In the genomic region with DNA sequence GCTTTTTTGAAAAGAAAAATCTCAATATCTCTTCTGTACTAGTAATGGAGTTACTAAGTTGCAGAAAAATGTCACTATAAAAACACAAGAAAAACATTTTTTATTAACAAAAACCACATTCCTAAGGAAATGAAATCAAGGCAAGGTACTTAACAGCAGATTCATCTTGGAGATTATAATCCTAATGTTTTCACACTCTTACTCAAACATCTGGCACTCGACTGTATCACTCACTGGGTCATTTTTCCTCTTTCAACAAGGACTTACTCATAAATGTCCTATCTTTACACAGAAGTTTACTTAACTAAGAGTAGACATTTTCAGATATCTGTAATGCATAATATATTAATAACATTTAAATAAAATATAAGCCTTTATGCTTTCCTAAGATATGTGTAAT, we compare ENCODE assay signal across 22 cellular contexts.
"Had no signal": no experiment of that assay in that cellular context is flagged by ENCODE, and none has a peak within 500 bp of the region (broad histone marks: within the 10 kb centered on the region; RNA-seq: fewer than 3 reads in every experiment).

No MANE protein-coding gene starts in this region.

- H3K4me1 ChIP-seq: breast epithelium, colonic mucosa, foreskin keratinocyte had no signal

- H3K27ac ChIP-seq: breast epithelium, colonic mucosa, epithelial cell of prostate, foreskin keratinocyte, ovary, psoas muscle, right atrium auricular region, thoracic aorta, upper lobe of left lung, WERI-Rb-1 had no signal

- FAIRE-seq: TTC549 had no signal

- H3K36me3 ChIP-seq: breast epithelium, colonic mucosa, ovary, right atrium auricular region, thoracic aorta, upper lobe of left lung, WERI-Rb-1 had no signal

- H3K9me3 ChIP-seq: breast epithelium, colonic mucosa, ovary, psoas muscle, right atrium auricular region, thoracic aorta, upper lobe of left lung had no signal

- DNase-seq: activated CD4-positive, alpha-beta T cell treated with anti-CD3 and anti-CD28 coated beads for 1 hour; activated CD4-positive, alpha-beta T cell treated with anti-CD3 and anti-CD28 coated beads, Interleukin-2, amount 50 U/mL, for 1 hour; activated CD8-positive, alpha-beta T cell treated with anti-CD3 and anti-CD28 coated beads, Interleukin-2, amount 10 ng/mL, durations not matched to agents 7 days and 5 days; activated gamma-delta T cell; aorta; colonic mucosa; immature natural killer cell; naive thymus-derived CD8-positive, alpha-beta T cell; ovary; psoas muscle; stimulated activated CD4-positive, alpha-beta T cell treated with anti-CD3 and anti-CD28 coated beads, Interleukin-4, amount 100 ng/mL, for 24 hours; stimulated activated naive CD4-positive, alpha-beta T cell treated with Interleukin-2 at 50 U/mL for 16 hours; T-helper 1 cell; upper lobe of left lung; WERI-Rb-1 had no signal

- H3K27me3 ChIP-seq: breast epithelium, colonic mucosa, foreskin keratinocyte, ovary, right atrium auricular region, upper lobe of left lung had no signal

- H3K4me3 ChIP-seq: breast epithelium, colonic mucosa, lung, ovary, psoas muscle, right atrium auricular region, thoracic aorta, upper lobe of left lung had no signal
